ENCODE assay signal across 10 cellular contexts in the genomic region with DNA sequence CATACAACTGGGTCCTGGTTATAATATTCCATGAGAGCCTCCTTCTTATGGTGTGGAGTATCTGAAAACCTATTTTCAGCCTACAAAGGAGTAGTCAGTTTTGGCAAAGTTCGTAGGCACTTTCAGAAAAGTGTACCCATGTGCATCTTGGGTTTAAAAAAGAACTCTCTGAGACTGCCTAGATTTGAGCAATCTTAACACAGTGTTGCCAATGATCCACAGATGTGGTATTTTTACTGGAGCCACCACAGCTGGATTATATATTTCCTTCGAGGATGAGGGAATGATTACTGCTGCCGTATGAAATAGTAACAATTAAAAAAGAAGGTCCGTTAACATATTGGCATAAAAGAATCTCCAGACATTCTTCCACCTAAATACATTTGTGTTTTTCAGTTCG. TPM values are rescaled to one million over a fixed set of nuclear protein-coding genes. Genes with fewer than 3 reads are reported as not detected.
DNase-seq lines count a peak whose midpoint lies in the region; ATAC-seq and TF ChIP-seq lines count a peak whose summit lies in the region.
"Had no signal": no experiment of that assay in that cellular context is flagged by ENCODE, and none has a peak within 500 bp of the region (broad histone marks: within the 10 kb centered on the region; RNA-seq: fewer than 3 reads in every experiment).

No MANE protein-coding gene starts in this region.

- no peaks in the 10 kb centered on the region for H3K36me3 ChIP-seq in H7 (replicated peaks; ENCODE audit: control insufficient read depth, insufficient read depth, low read length)
- no peaks in the 10 kb centered on the region for H3K36me3 ChIP-seq in iPS-18a (ENCODE audit: control insufficient read depth, low read depth, low read length)
- no peaks in the 10 kb centered on the region for H3K36me3 ChIP-seq in skeletal muscle satellite cell (ENCODE audit: insufficient read depth, low read length)

- H3K4me2 ChIP-seq in skeletal muscle satellite cell (ENCODE audit: low read length), result peak overlapping the region; percentile 83

- H3K9ac ChIP-seq in iPS-18a (ENCODE audit: low read length) (peak overlapping the region; percentile 57), skeletal muscle satellite cell (ENCODE audit: low read depth, low read length) (peak overlapping the region; percentile 94)

- H3K4me3 Mint-ChIP-seq in chondrocyte (ENCODE audit: unreplicated experiment), result peak overlapping the region; percentile 98
- H3K4me3 Mint-ChIP-seq: T-cell had no signal

- H3K27ac Mint-ChIP-seq in chondrocyte (ENCODE audit: unreplicated experiment), result peak overlapping the region; percentile 88
- H3K27ac Mint-ChIP-seq: T-cell had no signal

- H3K9me3 ChIP-seq in iPS-18a (ENCODE audit: control insufficient read depth, low read depth, low read length) (no peaks in the 10 kb centered on the region), skeletal muscle satellite cell (replicated peaks; ENCODE audit: low read length) (no peaks in the 10 kb centered on the region)

- no peaks in the 10 kb centered on the region for H3K9me3 Mint-ChIP-seq in chondrocyte (ENCODE audit: low read depth)

- no peaks in the 10 kb centered on the region for H3K36me3 Mint-ChIP-seq in chondrocyte (ENCODE audit: low read depth)
- H3K36me3 Mint-ChIP-seq: T-cell had no signal

- DNase-seq in H7 (no peak), chondrocyte (ENCODE audit: low spot score) (no peak), Kasumi-1 (lab: John Stamatoyannopoulos, UW) (no peak)
- DNase-seq: NCI-H2171, T-cell had no signal

- H3K27ac ChIP-seq in iPS-18a (ENCODE audit: low read length), result no peak overlapping the region

- H3K4me1 ChIP-seq in iPS-18a (ENCODE audit: control insufficient read depth, low read depth, low read length) (no peaks in the 10 kb centered on the region), skeletal muscle satellite cell (ENCODE audit: control insufficient read depth, insufficient read depth, low read length) (peaks cover 3% of the 10 kb centered on the region)

- TF ChIP-seq CTCF in chondrocyte (IDR thresholded peaks at IDR 0.05), result no peak

- H3K27me3 ChIP-seq in H7 (ENCODE audit: control insufficient read depth, insufficient read depth, low read length) (peaks cover 15% of the 10 kb centered on the region), iPS-18a (ENCODE audit: control insufficient read depth, insufficient read depth, low read length) (peaks cover 30% of the 10 kb centered on the region), skeletal muscle satellite cell (ENCODE audit: control insufficient read depth, insufficient read depth, low read length) (peaks cover 8% of the 10 kb centered on the region)

- peaks cover 44% of the 10 kb centered on the region for H3K4me1 Mint-ChIP-seq in chondrocyte (ENCODE audit: low read depth)
- H3K4me1 Mint-ChIP-seq: T-cell had no signal

- peak overlapping the region; percentile 62; the same call in 1 of the 2 replicates for H3K4me3 ChIP-seq in H7 (ENCODE audit: insufficient read depth, low read depth, low read length)
- peak overlapping the region; percentile 77 for H3K4me3 ChIP-seq in iPS-18a (ENCODE audit: low read length)
- peak overlapping the region; percentile 90 for H3K4me3 ChIP-seq in skeletal muscle satellite cell (ENCODE audit: low read length)

- no peaks in the 10 kb centered on the region for H3K27me3 Mint-ChIP-seq in chondrocyte (ENCODE audit: low read depth)

- no peak for ATAC-seq in GM21515 (IDR thresholded peaks at IDR 0.05; ENCODE audit: unreplicated experiment)
- ATAC-seq in GM18870 (IDR thresholded peaks at IDR 0.05; ENCODE audit: unreplicated experiment), result no peak
- ATAC-seq in HG03196 (IDR thresholded peaks at IDR 0.05; ENCODE audit: unreplicated experiment), result no peak
- ATAC-seq: T-cell had no signal

RNA-seq across cellular contexts. Expression of a gene that starts 1.1 kb away (rescaled TPM):
- 0.15 and 1.1 TPM in 2 replicates for total RNA-seq in H7 (2014; rRNA removed; shearing (Covaris generic))
- total RNA-seq in chondrocyte, result 43.7 to 52.7 TPM (median 46.3 TPM) in 3 replicates
- total RNA-seq in skeletal muscle satellite cell (2012; rRNA removed), result 3.1 and 8.9 TPM in 2 replicates
- total RNA-seq: T-cell had no signal

Comparison
In these comparisons a context has a peak if more than half of its experiments do, and no peak if none do; other contexts are left out.
1. RNA of a gene that starts 1.1 kb away (total RNA-seq): 43.7 to 52.7 TPM in chondrocyte; 0.15 to 1.1 TPM in H7; every median in the first group is over 10 times any median in the second.
2. Peak in every context shown above with its lines, with median percentiles within 50 percentile points of each other: H3K4me3 ChIP-seq.